Comparison of ENCODE assay signal across 9 cellular contexts in the genomic region with DNA sequence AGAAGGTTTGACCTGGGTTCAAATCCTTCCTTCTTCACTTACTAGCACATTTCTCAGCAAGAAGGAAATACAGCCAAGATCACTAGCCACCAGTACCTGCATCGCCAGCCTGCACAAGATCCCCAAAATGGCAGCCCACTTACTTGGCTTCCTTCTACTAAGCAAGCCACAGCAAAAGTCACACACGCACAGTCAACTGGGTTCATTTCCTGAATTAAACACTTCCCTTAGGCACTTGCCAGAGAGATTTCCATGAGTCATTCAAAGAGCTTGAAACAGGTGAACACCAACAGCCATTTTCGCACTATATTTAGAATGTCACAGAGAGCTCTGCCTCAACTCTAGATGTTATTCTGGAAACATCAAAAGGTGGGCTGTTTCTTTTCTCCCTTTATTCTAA. TPM values are rescaled to one million over a fixed set of nuclear protein-coding genes. Genes with fewer than 3 reads are reported as not detected.
A peak's percentile ranks its signal among the peaks of the same experiment; 100 is the strongest.
DNase-seq lines count a peak whose midpoint lies in the region; ATAC-seq, FAIRE-seq and TF ChIP-seq lines count a peak whose summit lies in the region.
"Had no signal": no experiment of that assay in that cellular context is flagged by ENCODE, and none has a peak within 500 bp of the region (broad histone marks: within the 10 kb centered on the region; RNA-seq: fewer than 3 reads in every experiment).

No MANE protein-coding gene starts in this region.

- CTCF ChIA-PET in RWPE1 (lab: Yijun Ruan, JAX) = no interaction called here

- peaks cover 34% of the 10 kb centered on the region for H3K4me1 ChIP-seq in BLaER1
- peaks cover 0 to 34% (median 15%) of the 10 kb centered on the region in 4 donors for H3K4me1 ChIP-seq in right lobe of liver
- H3K4me1 ChIP-seq in BE2C = peaks cover 22% of the 10 kb centered on the region

- no peak for TF ChIP-seq POLR2A in right lobe of liver (IDR thresholded peaks at IDR 0.05)

- TF ChIP-seq CTCF in RWPE1 (conservative IDR thresholded peaks at IDR 0.05; ENCODE audit: low read depth) = no peak
- TF ChIP-seq CTCF in right lobe of liver (IDR thresholded peaks at IDR 0.05) = no peak
- TF ChIP-seq CTCF in BE2C (IDR thresholded peaks at IDR 0.05; ENCODE audit: low read depth, low read length) = no peak

- H3K4me3 ChIP-seq in BLaER1 (no peak overlapping the region), right lobe of liver (no peak overlapping the region), BE2C (ENCODE audit: low read depth, low read length) (no peak overlapping the region)

- intact Hi-C loops in right lobe of liver (cut with DNase I) = no loop called here

- H3K4me2 ChIP-seq in BLaER1 = peak overlapping the region; percentile 10; the same call in 1 of the 2 replicates

- no peak for DNase-seq in GM19239 (ENCODE audit: insufficient read length, low spot score)
- peak; percentile 56 for DNase-seq in RWPE1 (ENCODE audit: low spot score)
- DNase-seq in right lobe of liver = no peak
- no peak for DNase-seq in BE2C
- DNase-seq in NK-92 (lab: John Stamatoyannopoulos, UW; ENCODE audit: unreplicated experiment) = no peak
- DNase-seq: T-helper 9 cell had no signal

- FAIRE-seq in GM19239 (lab: Jason Lieb, UNC) = peak; percentile 81

- POLR2A ChIA-PET in RWPE1 (lab: Yijun Ruan, JAX; ENCODE audit: low non-redundant PET) = no interaction called here

- H3K9ac ChIP-seq in BLaER1 = no peak overlapping the region

- no peaks in the 10 kb centered on the region for H3K36me3 ChIP-seq in BLaER1
- H3K36me3 ChIP-seq in right lobe of liver = peaks cover 0 to 5% (median 0%) of the 10 kb centered on the region in 4 donors
- H3K36me3 ChIP-seq in BE2C = no peaks in the 10 kb centered on the region

- peak in 2 of 4 donors; percentile 36 to 60 for ATAC-seq in right lobe of liver
- no peak for ATAC-seq in HG03439 (IDR thresholded peaks at IDR 0.05; ENCODE audit: unreplicated experiment)
- no peak for ATAC-seq in HG02571 (IDR thresholded peaks at IDR 0.05; ENCODE audit: unreplicated experiment)

- no peaks in the 10 kb centered on the region for H3K27me3 ChIP-seq in BLaER1
- no peaks in the 10 kb centered on the region for H3K27me3 ChIP-seq in right lobe of liver
- H3K27me3 ChIP-seq in BE2C = no peaks in the 10 kb centered on the region

- H3K27ac ChIP-seq in BLaER1 = no peak overlapping the region
- no peak overlapping the region for H3K27ac ChIP-seq in RWPE1
- peak overlapping the region in 2 of 3 donors; percentile 4 to 18 for H3K27ac ChIP-seq in right lobe of liver

- H4K20me1 ChIP-seq in BLaER1 = no peaks in the 10 kb centered on the region

- H3K9me3 ChIP-seq in BLaER1 (peaks cover 13% of the 10 kb centered on the region), right lobe of liver (no peaks in the 10 kb centered on the region), BE2C (peaks cover 4% of the 10 kb centered on the region; the same call in 1 of the 2 replicates)

- 53% methylated on average over 3 of the region's 3 CpGs for WGBS in right lobe of liver (ENCODE audit: insufficient coverage, low coverage, low lambda C conversion rate, missing lambda C conversion rate)

RNA-seq across cellular contexts. Expression of gene MGLL, which starts 42.6 kb away (rescaled TPM):
- 100 to 1,000 TPM in 5 of 6 experiments, 10 to 100 TPM in 1; 97.0 to 168 (median 115) TPM for total RNA-seq in right lobe of liver
- polyA plus RNA-seq in BE2C (2012; ENCODE audit: insufficient read depth, insufficient read length, low read depth) = 2.9 TPM

Comparison
In these comparisons a context has a peak if more than half of its experiments do, and no peak if none do; other contexts are left out.
1. H3K27ac ChIP-seq: peak in right lobe of liver (2 of 3); none in BLaER1 (single experiment) and RWPE1 (single experiment).